In the genomic region with DNA sequence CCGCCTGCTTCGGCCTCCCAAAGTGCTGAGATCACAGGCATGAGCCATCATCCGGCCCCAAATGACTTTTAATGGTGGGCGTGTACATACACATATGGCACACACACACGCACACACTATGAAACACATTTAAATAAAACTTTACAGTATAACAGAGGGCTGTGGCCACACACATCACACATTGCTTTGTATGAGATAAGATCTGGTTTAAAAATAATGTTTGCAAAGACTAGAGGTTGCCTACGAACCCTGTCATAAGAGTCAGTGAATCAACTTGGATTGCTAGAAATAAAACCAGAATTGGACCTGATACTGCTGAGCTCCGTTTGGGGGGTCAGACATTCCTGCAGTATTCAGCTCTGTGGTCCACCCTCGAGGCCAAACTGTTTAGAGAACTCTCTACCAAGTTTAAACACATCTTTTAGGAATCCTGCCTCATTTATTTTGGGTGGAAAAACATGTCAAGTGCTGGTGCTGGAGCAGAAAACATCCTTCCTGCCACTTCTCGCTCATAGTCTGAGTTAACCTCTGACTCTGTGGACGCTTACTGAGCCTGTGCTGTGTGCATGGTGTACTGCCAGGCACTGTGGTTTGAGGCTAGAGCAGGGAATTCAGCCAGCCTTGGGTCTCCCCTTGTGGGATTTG, we compare ENCODE assay signal across 15 cellular contexts. TPM values are rescaled to one million over a fixed set of nuclear protein-coding genes. Genes with fewer than 3 reads are reported as not detected.
A peak's percentile ranks its signal among the peaks of the same experiment; 100 is the strongest.
DNase-seq lines count a peak whose midpoint lies in the region; ATAC-seq, FAIRE-seq and TF ChIP-seq lines count a peak whose summit lies in the region.
"Had no signal": no experiment of that assay in that cellular context is flagged by ENCODE, and none has a peak within 500 bp of the region (broad histone marks: within the 10 kb centered on the region; RNA-seq: fewer than 3 reads in every experiment).

No MANE protein-coding gene starts in this region.

- H3K27me3 Mint-ChIP-seq in activated T-helper 17 cell treated with anti-CD3 and anti-CD28 coated beads, Interleukin-2, amount 50 U/mL, for 72 hours = peaks cover 12% of the 10 kb centered on the region
- H3K27me3 Mint-ChIP-seq in CD4-positive, alpha-beta T cell = no peaks in the 10 kb centered on the region
- peaks cover 16% of the 10 kb centered on the region for H3K27me3 Mint-ChIP-seq in activated naive CD8-positive, alpha-beta T cell treated with anti-CD3 and anti-CD28 coated beads for 36 hours

- POLR2A ChIA-PET in CD4-positive, alpha-beta T cell (lab: Charles Lee) = no interaction called here

- peak overlapping the region; percentile 1 for H3K4me3 Mint-ChIP-seq in activated T-helper 17 cell treated with anti-CD3 and anti-CD28 coated beads, Interleukin-2, amount 50 U/mL, for 72 hours
- H3K4me3 Mint-ChIP-seq in CD4-positive, alpha-beta T cell = no peak overlapping the region
- H3K4me3 Mint-ChIP-seq in activated naive CD8-positive, alpha-beta T cell treated with anti-CD3 and anti-CD28 coated beads for 36 hours = no peak overlapping the region
- H3K4me3 Mint-ChIP-seq: activated naive CD8-positive, alpha-beta T cell treated with anti-CD3 and anti-CD28 coated beads, Interleukin-2, amount 50 U/mL, for 24 hours; endodermal cell had no signal

- H3K9me3 ChIP-seq in gastroesophageal sphincter (no peaks in the 10 kb centered on the region), small intestine (ENCODE audit: control insufficient read depth, low read depth) (no peaks in the 10 kb centered on the region)
- H3K9me3 ChIP-seq in CD4-positive, alpha-beta T cell (ENCODE audit: control insufficient read depth, low read length) = no peaks in the 10 kb centered on the region
- H3K9me3 ChIP-seq: ovary had no signal

- intact Hi-C loops in CD4-positive, alpha-beta T cell (cut with DNase I, micrococcal nuclease) = no loop called here

- WGBS in gastroesophageal sphincter (ENCODE audit: low coverage in 1 of 2), 2 donors = 13 to 14% methylated on average over 7 to 10 of the region's 10 CpGs
- WGBS in small intestine, 3 donors = 45 to 54% (median 48%) methylated on average over 10 of the region's 10 CpGs

- H3K36me3 ChIP-seq in gastroesophageal sphincter = no peaks in the 10 kb centered on the region
- H3K36me3 ChIP-seq in small intestine (ENCODE audit: control insufficient read depth in 2 of 2, insufficient read depth in 2 of 2, low read length in 2 of 2) = no peaks in the 10 kb centered on the region
- H3K36me3 ChIP-seq: ovary had no signal

- FAIRE-seq in small intestine (lab: Jason Lieb, UNC) = no peak

- H3K27me3 ChIP-seq in gastroesophageal sphincter = no peaks in the 10 kb centered on the region
- H3K27me3 ChIP-seq in small intestine (ENCODE audit: control insufficient read depth in 2 of 2, insufficient read depth in 2 of 2, low read length in 2 of 2) = no peaks in the 10 kb centered on the region
- no peaks in the 10 kb centered on the region for H3K27me3 ChIP-seq in CD4-positive, alpha-beta T cell (ENCODE audit: control insufficient read depth, insufficient read depth, low read length)
- H3K27me3 ChIP-seq: ovary had no signal

- DNase-seq in Daoy (ENCODE audit: low read depth) (peak; percentile 93), small intestine (peak; percentile 8), COR-L47 (lab: John Stamatoyannopoulos, UW) (no peak)
- DNase-seq in CD4-positive, alpha-beta T cell = no peak
- no peak for DNase-seq in activated naive CD8-positive, alpha-beta T cell treated with anti-CD3 and anti-CD28 coated beads for 36 hours
- DNase-seq in central memory CD4-positive, alpha-beta T cell = no peak
- DNase-seq: activated naive CD8-positive, alpha-beta T cell treated with anti-CD3 and anti-CD28 coated beads, Interleukin-2, amount 50 U/mL, for 24 hours; endodermal cell; islet precursor cell; NCI-H2029 treated with DMSO at 0.1 percent for 48 hours; stimulated activated CD4-positive, alpha-beta T cell treated with anti-CD3 and anti-CD28 coated beads, Interleukin-4, amount 100 ng/mL, for 24 hours; substantia nigra had no signal

- H3K9me3 Mint-ChIP-seq in activated T-helper 17 cell treated with anti-CD3 and anti-CD28 coated beads, Interleukin-2, amount 50 U/mL, for 72 hours = no peaks in the 10 kb centered on the region
- H3K9me3 Mint-ChIP-seq in CD4-positive, alpha-beta T cell = no peaks in the 10 kb centered on the region
- H3K9me3 Mint-ChIP-seq in activated naive CD8-positive, alpha-beta T cell treated with anti-CD3 and anti-CD28 coated beads for 36 hours = no peaks in the 10 kb centered on the region
- H3K9me3 Mint-ChIP-seq: activated naive CD8-positive, alpha-beta T cell treated with anti-CD3 and anti-CD28 coated beads, Interleukin-2, amount 50 U/mL, for 24 hours; endodermal cell had no signal

- CTCF ChIA-PET in CD4-positive, alpha-beta T cell (lab: Charles Lee) = no interaction called here

- H3K36me3 Mint-ChIP-seq in activated T-helper 17 cell treated with anti-CD3 and anti-CD28 coated beads, Interleukin-2, amount 50 U/mL, for 72 hours (ENCODE audit: low read depth) = no peaks in the 10 kb centered on the region
- no peaks in the 10 kb centered on the region for H3K36me3 Mint-ChIP-seq in CD4-positive, alpha-beta T cell (ENCODE audit: low read depth)
- H3K36me3 Mint-ChIP-seq in activated naive CD8-positive, alpha-beta T cell treated with anti-CD3 and anti-CD28 coated beads for 36 hours = no peaks in the 10 kb centered on the region

- TF ChIP-seq EP300 in gastroesophageal sphincter (IDR thresholded peaks at IDR 0.05) = no peak

- H3K4me3 ChIP-seq in gastroesophageal sphincter = no peak overlapping the region
- H3K4me3 ChIP-seq in small intestine (ENCODE audit: low read depth in 1 of 2, low read length in 2 of 2) = no peak overlapping the region
- H3K4me3 ChIP-seq: ovary had no signal

- peak overlapping the region; percentile 22 for H3K27ac Mint-ChIP-seq in activated T-helper 17 cell treated with anti-CD3 and anti-CD28 coated beads, Interleukin-2, amount 50 U/mL, for 72 hours
- no peak overlapping the region for H3K27ac Mint-ChIP-seq in CD4-positive, alpha-beta T cell
- no peak overlapping the region for H3K27ac Mint-ChIP-seq in activated naive CD8-positive, alpha-beta T cell treated with anti-CD3 and anti-CD28 coated beads for 36 hours
- H3K27ac Mint-ChIP-seq: activated naive CD8-positive, alpha-beta T cell treated with anti-CD3 and anti-CD28 coated beads, Interleukin-2, amount 50 U/mL, for 24 hours had no signal

- H3K4me1 ChIP-seq in gastroesophageal sphincter (peaks cover 11 to 100% (median 60%) of the 10 kb centered on the region in 3 donors), small intestine (ENCODE audit: control insufficient read depth in 2 of 2, insufficient read depth in 1 of 2, low read depth in 1 of 2, low read length in 1 of 2) (no peaks in the 10 kb centered on the region)

- no peak for TF ChIP-seq POLR2A in gastroesophageal sphincter (IDR thresholded peaks at IDR 0.05)

- H3K27ac ChIP-seq in gastroesophageal sphincter (peak overlapping the region; percentile 86 to 93 (median 90)), small intestine (ENCODE audit: low read depth in 1 of 2, low read length in 1 of 2) (peak overlapping the region in 1 of 2 donors; percentile 75)
- no peak overlapping the region for H3K27ac ChIP-seq in CD4-positive, alpha-beta T cell (ENCODE audit: low read depth, low read length)
- H3K27ac ChIP-seq: ovary had no signal

- peak; percentile 55 for ATAC-seq in activated T-helper 17 cell treated with anti-CD3 and anti-CD28 coated beads, Interleukin-2, amount 50 U/mL, for 72 hours (replicated peaks)
- ATAC-seq in gastroesophageal sphincter = peak; percentile 58
- ATAC-seq in CD4-positive, alpha-beta T cell (ENCODE audit: poor library complexity) = no peak
- ATAC-seq: activated naive CD8-positive, alpha-beta T cell treated with anti-CD3 and anti-CD28 coated beads, Interleukin-2, amount 50 U/mL, for 24 hours had no signal

- H3K4me1 Mint-ChIP-seq in activated T-helper 17 cell treated with anti-CD3 and anti-CD28 coated beads, Interleukin-2, amount 50 U/mL, for 72 hours = no peaks in the 10 kb centered on the region
- peaks cover 11% of the 10 kb centered on the region for H3K4me1 Mint-ChIP-seq in CD4-positive, alpha-beta T cell (ENCODE audit: low read depth)
- H3K4me1 Mint-ChIP-seq in activated naive CD8-positive, alpha-beta T cell treated with anti-CD3 and anti-CD28 coated beads for 36 hours = peaks cover 8% of the 10 kb centered on the region

- TF ChIP-seq CTCF in gastroesophageal sphincter (IDR thresholded peaks at IDR 0.05) = no peak
- no peak for TF ChIP-seq CTCF in CD4-positive, alpha-beta T cell (IDR thresholded peaks at IDR 0.05)

RNA-seq across cellular contexts. Expression of a gene that starts 47.8 kb away (rescaled TPM):
- total RNA-seq in Daoy (2014; rRNA removed; shearing (Covaris generic)) = 95.5 and 101 TPM in 2 replicates
- 1 to 10 TPM in 1 of 2 donors, under 1 TPM in 1; 0.54 to 3.6 TPM for total RNA-seq in activated T-helper 17 cell treated with anti-CD3 and anti-CD28 coated beads, Interleukin-2, amount 50 U/mL, for 72 hours
- total RNA-seq in gastroesophageal sphincter = 100 to 1,000 TPM; 121 to 206 (median 136) TPM
- 1 to 10 TPM in 2 of 3 donors, under 1 TPM in 1; 0.22 to 5.9 (median 5.7) TPM for polyA plus RNA-seq in small intestine
- total RNA-seq in CD4-positive, alpha-beta T cell = under 1 TPM in 1 of 2 experiments, not detected in 1; 0.59 TPM
- total RNA-seq in activated naive CD8-positive, alpha-beta T cell treated with anti-CD3 and anti-CD28 coated beads for 36 hours = 1 to 10 TPM in 1 of 2 experiments, under 1 TPM in 1; 0.36 to 1.0 TPM

Comparison
In these comparisons a context has a peak if more than half of its experiments do, and no peak if none do; other contexts are left out.
1. DNase-seq: peak in Daoy (single experiment) and small intestine (single experiment); none in CD4-positive, alpha-beta T cell (0 of 10), activated naive CD8-positive, alpha-beta T cell treated with anti-CD3 and anti-CD28 coated beads for 36 hours (single experiment), central memory CD4-positive, alpha-beta T cell (single experiment) and COR-L47 (single experiment).
2. RNA of a gene that starts 47.8 kb away (total RNA-seq): 121 to 206 TPM in gastroesophageal sphincter and 95.5 to 101 TPM in Daoy; 0.54 to 3.6 TPM in activated T-helper 17 cell treated with anti-CD3 and anti-CD28 coated beads, Interleukin-2, amount 50 U/mL, for 72 hours, 0.36 to 1.0 TPM in activated naive CD8-positive, alpha-beta T cell treated with anti-CD3 and anti-CD28 coated beads for 36 hours and 0.59 TPM in CD4-positive, alpha-beta T cell; every median in the first group is over 10 times any median in the second.